In the genomic region with DNA sequence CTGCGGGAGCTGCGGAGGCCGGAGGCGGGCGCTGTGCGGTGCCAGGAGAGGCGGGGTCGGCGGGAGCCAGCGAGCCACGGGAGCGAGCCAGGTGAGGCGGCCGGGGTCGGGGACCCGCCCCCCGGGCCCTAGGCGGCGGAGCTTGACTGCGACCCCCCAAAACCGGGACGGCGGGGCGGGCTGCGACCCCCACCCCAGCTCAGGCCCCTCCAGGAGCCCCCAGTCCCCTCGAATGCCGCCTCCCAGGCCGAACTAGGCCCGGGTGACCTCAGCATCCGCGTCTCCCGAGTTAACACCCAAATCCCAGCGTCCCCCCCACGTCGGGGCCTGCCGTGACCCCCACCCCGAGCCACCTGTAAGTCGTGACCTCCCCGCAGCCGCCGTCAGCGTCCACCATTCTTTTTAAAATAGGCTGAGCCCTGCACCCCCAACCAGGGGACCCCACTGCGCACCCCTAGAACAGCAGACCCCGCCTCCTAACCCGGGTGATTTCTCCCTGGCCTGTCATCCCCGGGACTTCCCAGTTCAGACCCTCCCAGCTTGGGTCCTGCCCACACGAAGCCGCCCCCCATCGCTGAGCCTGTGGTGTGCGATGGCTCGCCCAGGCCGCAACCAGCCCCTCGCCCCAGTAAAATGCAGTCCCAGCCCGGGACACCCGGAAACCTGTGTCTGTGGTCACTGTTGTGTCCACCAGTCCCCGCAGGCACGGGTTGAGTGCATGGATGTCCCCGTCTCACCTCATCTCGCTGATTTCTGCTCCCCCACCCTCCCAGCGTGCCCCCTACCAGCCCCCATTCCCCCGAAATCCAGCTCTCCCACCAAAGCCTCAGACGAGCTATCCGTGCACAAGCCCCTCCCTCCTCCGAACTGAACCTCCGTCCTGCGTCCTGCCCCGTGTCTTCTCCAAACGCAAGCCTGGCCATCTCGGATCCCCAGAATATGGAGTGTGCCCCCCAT, we compare ENCODE assay signal across 8 cellular contexts. TPM values are rescaled to one million over a fixed set of nuclear protein-coding genes. Genes with fewer than 3 reads are reported as not detected.
DNase-seq lines count a peak whose midpoint lies in the region; ATAC-seq lines count a peak whose summit lies in the region.

No MANE protein-coding gene starts in this region.

- H3K9me3 Mint-ChIP-seq in natural killer cell treated with Interleukin-12 subunit alpha and Interleukin-12 subunit beta and Interleukin-15 and Interleukin-18, amount 100 ng/mL, for 72 hours, result no peaks in the 10 kb centered on the region

- H3K4me3 Mint-ChIP-seq in natural killer cell treated with Interleukin-12 subunit alpha and Interleukin-12 subunit beta and Interleukin-15 and Interleukin-18, amount 100 ng/mL, for 72 hours, result peak overlapping the region; percentile 95

- DNase-seq in DMS 273 (lab: John Stamatoyannopoulos, UW; ENCODE audit: unreplicated experiment), result peak; percentile 53
- DNase-seq in DMS 273 treated with DMSO at 0.1 percent for 48 hours (lab: John Stamatoyannopoulos, UW), result no peak
- peak; percentile 26 to 32 for DNase-seq in activated CD4-positive, alpha-beta T cell treated with anti-CD3 and anti-CD28 coated beads, Interleukin-2, amount 50 U/mL, for 48 hours
- DNase-seq in natural killer cell treated with Interleukin-12 subunit alpha and Interleukin-12 subunit beta and Interleukin-15 and Interleukin-18, amount 100 ng/mL, for 72 hours (ENCODE audit: low spot score), result no peak
- DNase-seq in Ammon's horn (ENCODE audit: low spot score), result no peak

- H3K27ac Mint-ChIP-seq in natural killer cell treated with Interleukin-12 subunit alpha and Interleukin-12 subunit beta and Interleukin-15 and Interleukin-18, amount 100 ng/mL, for 72 hours, result peak overlapping the region; percentile 86 to 92

- no peaks in the 10 kb centered on the region for H3K36me3 Mint-ChIP-seq in natural killer cell treated with Interleukin-12 subunit alpha and Interleukin-12 subunit beta and Interleukin-15 and Interleukin-18, amount 100 ng/mL, for 72 hours

- ATAC-seq in HG03354 (IDR thresholded peaks at IDR 0.05; ENCODE audit: poor library complexity, severe bottlenecking, unreplicated experiment) (peak; percentile 12), esophagus mucosa (peak; percentile 5), HG02981 (IDR thresholded peaks at IDR 0.05; ENCODE audit: unreplicated experiment) (no peak)
- no peak for ATAC-seq in natural killer cell treated with Interleukin-12 subunit alpha and Interleukin-12 subunit beta and Interleukin-15 and Interleukin-18, amount 100 ng/mL, for 72 hours

- H3K4me1 Mint-ChIP-seq in natural killer cell treated with Interleukin-12 subunit alpha and Interleukin-12 subunit beta and Interleukin-15 and Interleukin-18, amount 100 ng/mL, for 72 hours (ENCODE audit: low read depth in 2 of 2), result peaks cover 37 to 40% of the 10 kb centered on the region in 2 donors

- H3K27me3 Mint-ChIP-seq in natural killer cell treated with Interleukin-12 subunit alpha and Interleukin-12 subunit beta and Interleukin-15 and Interleukin-18, amount 100 ng/mL, for 72 hours, result no peaks in the 10 kb centered on the region

RNA-seq across cellular contexts. Expression of gene FZR1, which starts 0.6 kb away (rescaled TPM):
- total RNA-seq in esophagus mucosa, result 38.5 TPM
- total RNA-seq in natural killer cell treated with Interleukin-12 subunit alpha and Interleukin-12 subunit beta and Interleukin-15 and Interleukin-18, amount 100 ng/mL, for 72 hours, result 10 to 100 TPM; 51.4 to 63.0 TPM

RNA-seq across cellular contexts. Expression of gene DOHH, which starts 6.2 kb away (rescaled TPM):
- total RNA-seq in esophagus mucosa, result 11.1 TPM
- 10 to 100 TPM; 16.1 to 28.6 TPM for total RNA-seq in natural killer cell treated with Interleukin-12 subunit alpha and Interleukin-12 subunit beta and Interleukin-15 and Interleukin-18, amount 100 ng/mL, for 72 hours

RNA-seq across cellular contexts. Expression of gene SMIM44, which starts 23.4 kb away (rescaled TPM):
- not detected for total RNA-seq in esophagus mucosa
- not detected for total RNA-seq in natural killer cell treated with Interleukin-12 subunit alpha and Interleukin-12 subunit beta and Interleukin-15 and Interleukin-18, amount 100 ng/mL, for 72 hours

RNA-seq across cellular contexts. Expression of gene SMIM24, which starts 26.3 kb away (rescaled TPM):
- not detected for total RNA-seq in esophagus mucosa
- total RNA-seq in natural killer cell treated with Interleukin-12 subunit alpha and Interleukin-12 subunit beta and Interleukin-15 and Interleukin-18, amount 100 ng/mL, for 72 hours, result under 1 TPM in 1 of 2 donors, not detected in 1; 0.62 TPM

RNA-seq across cellular contexts. Expression of gene TEKTIP1, which starts 32.3 kb away (rescaled TPM):
- total RNA-seq in esophagus mucosa, result 0.84 TPM
- total RNA-seq in natural killer cell treated with Interleukin-12 subunit alpha and Interleukin-12 subunit beta and Interleukin-15 and Interleukin-18, amount 100 ng/mL, for 72 hours, result 1 to 10 TPM; 3.3 to 4.4 TPM

Comparison
In these comparisons a context has a peak if more than half of its experiments do, and no peak if none do; other contexts are left out.
1. DNase-seq: peak in DMS 273 (single experiment) and activated CD4-positive, alpha-beta T cell treated with anti-CD3 and anti-CD28 coated beads, Interleukin-2, amount 50 U/mL, for 48 hours (2 of 2); none in DMS 273 treated with DMSO at 0.1 percent for 48 hours (single experiment), natural killer cell treated with Interleukin-12 subunit alpha and Interleukin-12 subunit beta and Interleukin-15 and Interleukin-18, amount 100 ng/mL, for 72 hours (single experiment) and Ammon's horn (single experiment).
2. ATAC-seq: peak in HG03354 (single experiment) and esophagus mucosa (single experiment); none in natural killer cell treated with Interleukin-12 subunit alpha and Interleukin-12 subunit beta and Interleukin-15 and Interleukin-18, amount 100 ng/mL, for 72 hours (0 of 2) and HG02981 (single experiment).